ENCODE assay signal across 21 cellular contexts in genomic region chr7:99573257-99573656, GRCh38. TPM values are rescaled to one million over a fixed set of nuclear protein-coding genes. Genes with fewer than 3 reads are reported as not detected.
DNase-seq lines count a peak whose midpoint lies in the region; ATAC-seq, FAIRE-seq and TF ChIP-seq lines count a peak whose summit lies in the region.
"Had no signal": no experiment of that assay in that cellular context is flagged by ENCODE, and none has a peak within 500 bp of the region (broad histone marks: within the 10 kb centered on the region; RNA-seq: fewer than 3 reads in every experiment).

No MANE protein-coding gene starts in this region.

- peaks cover 59% of the 10 kb centered on the region for H3K36me3 ChIP-seq in astrocyte (ENCODE audit: insufficient read depth, low read length)
- peaks cover 5 to 20% of the 10 kb centered on the region in 2 experiments for H3K36me3 ChIP-seq in trophoblast cell (ENCODE audit: control insufficient read depth in 1 of 2, insufficient read depth in 2 of 2, low read length in 2 of 2)

- H3K79me1 ChIP-seq in trophoblast cell (ENCODE audit: low read length), result no peaks in the 10 kb centered on the region

- H3K9me3 ChIP-seq in CD4-positive, alpha-beta T cell (ENCODE audit: control insufficient read depth, low read length), result no peaks in the 10 kb centered on the region
- H3K9me3 ChIP-seq in astrocyte (ENCODE audit: insufficient read depth, low read depth, low read length), result no peaks in the 10 kb centered on the region
- no peaks in the 10 kb centered on the region for H3K9me3 ChIP-seq in trophoblast cell (ENCODE audit: insufficient read depth, low read depth, low read length)

- H3K4me3 ChIP-seq in astrocyte (ENCODE audit: insufficient read depth, low read depth, low read length) (no peak overlapping the region), trophoblast cell (ENCODE audit: low read depth, low read length) (no peak overlapping the region)
- H3K4me3 ChIP-seq: HAP-1 had no signal

- H3K27me3 ChIP-seq in CD4-positive, alpha-beta T cell (ENCODE audit: control insufficient read depth, insufficient read depth, low read length), result no peaks in the 10 kb centered on the region
- H3K27me3 ChIP-seq in astrocyte (ENCODE audit: insufficient read depth, low read length), result no peaks in the 10 kb centered on the region
- no peaks in the 10 kb centered on the region for H3K27me3 ChIP-seq in trophoblast cell (ENCODE audit: insufficient read depth, low read length)

- H3K79me2 ChIP-seq in astrocyte (ENCODE audit: insufficient read depth, low read length), result peaks cover 27% of the 10 kb centered on the region
- no peaks in the 10 kb centered on the region for H3K79me2 ChIP-seq in trophoblast cell (ENCODE audit: control insufficient read depth, insufficient read depth, low read length, poor library complexity)

- H4K91ac ChIP-seq in trophoblast cell (ENCODE audit: low read depth, low read length), result no peak overlapping the region

- no peak overlapping the region for H3K9ac ChIP-seq in astrocyte (ENCODE audit: low read length)
- H3K9ac ChIP-seq in trophoblast cell (ENCODE audit: low read length), result no peak overlapping the region

- H2AFZ ChIP-seq in astrocyte (ENCODE audit: low read depth, low read length) (no peak overlapping the region), trophoblast cell (ENCODE audit: insufficient read depth, low read length, poor library complexity) (no peak overlapping the region)

- H4K8ac ChIP-seq in trophoblast cell (ENCODE audit: low read depth, low read length), result no peak overlapping the region

- H2BK120ac ChIP-seq in trophoblast cell (ENCODE audit: insufficient read depth, low read length, poor library complexity), result no peak overlapping the region

- no CpG with 5 or more reads among the region's 1 CpG for WGBS in trophoblast cell (ENCODE audit: extremely low coverage, insufficient coverage, insufficient read length)

- FAIRE-seq in astrocyte (lab: Jason Lieb, UNC), result peak; percentile 69
- FAIRE-seq: G401.6, GM12892, H1, HTR-8/SVneo had no signal

- peaks cover 8% of the 10 kb centered on the region for H3K36me3 Mint-ChIP-seq in activated naive CD8-positive, alpha-beta T cell
- peaks cover 37% of the 10 kb centered on the region for H3K36me3 Mint-ChIP-seq in activated naive CD8-positive, alpha-beta T cell treated with anti-CD3 and anti-CD28 coated beads, Interleukin-2, amount 50 U/mL, for 24 hours (ENCODE audit: low read depth)
- peaks cover 48% of the 10 kb centered on the region for H3K36me3 Mint-ChIP-seq in CD4-positive, alpha-beta T cell (ENCODE audit: low read depth)
- peaks cover 13% of the 10 kb centered on the region for H3K36me3 Mint-ChIP-seq in astrocyte (ENCODE audit: low read depth, unreplicated experiment)

- intact Hi-C loops in CD4-positive, alpha-beta T cell (cut with DNase I, micrococcal nuclease), result no loop called here

- H3K23ac ChIP-seq in trophoblast cell (ENCODE audit: low read length), result no peak overlapping the region

- ATAC-seq in activated naive CD8-positive, alpha-beta T cell treated with anti-CD3 and anti-CD28 coated beads, Interleukin-2, amount 50 U/mL, for 24 hours, result no peak
- ATAC-seq in CD4-positive, alpha-beta T cell (ENCODE audit: poor library complexity), result no peak
- ATAC-seq: CD8-positive, alpha-beta T cell had no signal

- no peaks in the 10 kb centered on the region for H3K4me1 ChIP-seq in astrocyte (ENCODE audit: insufficient read depth, low read length)
- H3K4me1 ChIP-seq in trophoblast cell (ENCODE audit: control insufficient read depth in 1 of 2, insufficient read depth in 2 of 2, low read length in 2 of 2), result no peaks in the 10 kb centered on the region

- H3K4me1 Mint-ChIP-seq in activated naive CD8-positive, alpha-beta T cell (ENCODE audit: low read depth), result peaks cover 10% of the 10 kb centered on the region
- H3K4me1 Mint-ChIP-seq in activated naive CD8-positive, alpha-beta T cell treated with anti-CD3 and anti-CD28 coated beads, Interleukin-2, amount 50 U/mL, for 24 hours, result no peaks in the 10 kb centered on the region
- peaks cover 6% of the 10 kb centered on the region for H3K4me1 Mint-ChIP-seq in CD4-positive, alpha-beta T cell (ENCODE audit: low read depth)
- peaks cover 5% of the 10 kb centered on the region for H3K4me1 Mint-ChIP-seq in astrocyte (ENCODE audit: low read depth, unreplicated experiment)

- no peak overlapping the region for H2BK12ac ChIP-seq in trophoblast cell (ENCODE audit: low read length)

- H3K4me3 Mint-ChIP-seq in activated naive CD8-positive, alpha-beta T cell, result no peak overlapping the region
- H3K4me3 Mint-ChIP-seq in activated naive CD8-positive, alpha-beta T cell treated with anti-CD3 and anti-CD28 coated beads, Interleukin-2, amount 50 U/mL, for 24 hours, result no peak overlapping the region
- no peak overlapping the region for H3K4me3 Mint-ChIP-seq in CD4-positive, alpha-beta T cell
- no peak overlapping the region for H3K4me3 Mint-ChIP-seq in astrocyte (ENCODE audit: unreplicated experiment)
- H3K4me3 Mint-ChIP-seq: B cell; CD8-positive, alpha-beta T cell had no signal

- no peak for TF ChIP-seq CTCF in CD4-positive, alpha-beta T cell (IDR thresholded peaks at IDR 0.05)
- TF ChIP-seq CTCF in astrocyte (IDR thresholded peaks at IDR 0.05; ENCODE audit: insufficient read depth, low read depth, low read length), result no peak
- no peak for TF ChIP-seq CTCF in RWPE1 (conservative IDR thresholded peaks at IDR 0.05; ENCODE audit: low read depth)

- H4K12ac ChIP-seq in trophoblast cell (ENCODE audit: low read depth, low read length), result no peak overlapping the region

- no peak overlapping the region for H3K4ac ChIP-seq in trophoblast cell (ENCODE audit: low read depth, low read length)

- H3K27ac Mint-ChIP-seq in activated naive CD8-positive, alpha-beta T cell, result peak overlapping the region; percentile 47
- no peak overlapping the region for H3K27ac Mint-ChIP-seq in activated naive CD8-positive, alpha-beta T cell treated with anti-CD3 and anti-CD28 coated beads, Interleukin-2, amount 50 U/mL, for 24 hours
- peak overlapping the region; percentile 9 for H3K27ac Mint-ChIP-seq in CD4-positive, alpha-beta T cell
- no peak overlapping the region for H3K27ac Mint-ChIP-seq in astrocyte (ENCODE audit: unreplicated experiment)
- H3K27ac Mint-ChIP-seq: B cell; CD8-positive, alpha-beta T cell had no signal

- CTCF ChIA-PET in CD4-positive, alpha-beta T cell (lab: Charles Lee), result no interaction called here
- CTCF ChIA-PET in RWPE1 (lab: Yijun Ruan, JAX), result interaction anchor here (0.6 to 0.7 kb wide), 2 partner anchors 34 to 57 kb away, joined by 3 read pairs; no protein-coding TSS in a partner anchor

- no peaks in the 10 kb centered on the region for H3K27me3 Mint-ChIP-seq in activated naive CD8-positive, alpha-beta T cell
- no peaks in the 10 kb centered on the region for H3K27me3 Mint-ChIP-seq in activated naive CD8-positive, alpha-beta T cell treated with anti-CD3 and anti-CD28 coated beads, Interleukin-2, amount 50 U/mL, for 24 hours
- H3K27me3 Mint-ChIP-seq in CD4-positive, alpha-beta T cell, result no peaks in the 10 kb centered on the region
- no peaks in the 10 kb centered on the region for H3K27me3 Mint-ChIP-seq in astrocyte (ENCODE audit: low read depth, unreplicated experiment)
- H3K27me3 Mint-ChIP-seq: B cell had no signal

- POLR2A ChIA-PET in CD4-positive, alpha-beta T cell (lab: Charles Lee), result no interaction called here
- POLR2A ChIA-PET in RWPE1 (lab: Yijun Ruan, JAX; ENCODE audit: low non-redundant PET), result interaction anchor here (1.1 kb wide), 1 partner anchor 9 kb away, joined by 3 read pairs; no protein-coding TSS in a partner anchor

- H4K20me1 ChIP-seq in astrocyte (ENCODE audit: insufficient read depth, low read length), result peaks cover 39% of the 10 kb centered on the region

- no peak overlapping the region for H3K27ac ChIP-seq in CD4-positive, alpha-beta T cell (ENCODE audit: low read depth, low read length)
- H3K27ac ChIP-seq in astrocyte (ENCODE audit: low read depth, low read length), result no peak overlapping the region
- H3K27ac ChIP-seq in trophoblast cell (ENCODE audit: low read depth, low read length), result no peak overlapping the region
- H3K27ac ChIP-seq in RWPE1, result no peak overlapping the region

- no peak overlapping the region for H2AK5ac ChIP-seq in trophoblast cell (ENCODE audit: low read length)

- H3K4me2 ChIP-seq in astrocyte (ENCODE audit: low read length) (no peak overlapping the region), trophoblast cell (ENCODE audit: low read length) (no peak overlapping the region)

- no peak for DNase-seq in activated naive CD8-positive, alpha-beta T cell treated with anti-CD3 and anti-CD28 coated beads, Interleukin-2, amount 50 U/mL, for 24 hours
- DNase-seq in CD4-positive, alpha-beta T cell, result no peak
- DNase-seq in astrocyte (ENCODE audit: low read depth), result no peak
- peak; percentile 55 to 93 for DNase-seq in trophoblast cell
- DNase-seq in RWPE1 (ENCODE audit: low spot score), result no peak
- no peak for DNase-seq in NCI-H128 (lab: John Stamatoyannopoulos, UW; ENCODE audit: unreplicated experiment)
- DNase-seq: ACHN; C1 segment of cervical spinal cord; CD8-positive, alpha-beta T cell; COR-L47; DMS153; DMS79 treated with DMSO at 0.1 percent for 48 hours; EL had no signal

- no peaks in the 10 kb centered on the region for H3K9me3 Mint-ChIP-seq in activated naive CD8-positive, alpha-beta T cell (ENCODE audit: low read depth)
- H3K9me3 Mint-ChIP-seq in activated naive CD8-positive, alpha-beta T cell treated with anti-CD3 and anti-CD28 coated beads, Interleukin-2, amount 50 U/mL, for 24 hours, result no peaks in the 10 kb centered on the region
- H3K9me3 Mint-ChIP-seq in CD4-positive, alpha-beta T cell, result no peaks in the 10 kb centered on the region
- no peaks in the 10 kb centered on the region for H3K9me3 Mint-ChIP-seq in astrocyte (ENCODE audit: unreplicated experiment)
- H3K9me3 Mint-ChIP-seq: CD8-positive, alpha-beta T cell had no signal

- no peak overlapping the region for H3K18ac ChIP-seq in trophoblast cell (ENCODE audit: low read length)

- H2BK5ac ChIP-seq in trophoblast cell (ENCODE audit: low read depth, low read length, poor library complexity), result no peak overlapping the region

- no peak overlapping the region for H3K14ac ChIP-seq in trophoblast cell (ENCODE audit: low read length)

RNA-seq across cellular contexts. Expression of gene ZNF655, which starts 14.8 kb away (rescaled TPM):
- total RNA-seq in CD4-positive, alpha-beta T cell, result 100 to 1,000 TPM; 145 to 146 TPM
- total RNA-seq in astrocyte, result 54.1 and 59.7 TPM in 2 replicates
- polyA plus RNA-seq in trophoblast cell (2013), result 38.5 and 40.3 TPM in 2 replicates

RNA-seq across cellular contexts. Expression of gene FAM200A, which starts 21.3 kb away (rescaled TPM):
- 1 to 10 TPM; 1.5 to 1.8 TPM for total RNA-seq in CD4-positive, alpha-beta T cell
- total RNA-seq in astrocyte, result 4.7 TPM in 2 replicates
- polyA plus RNA-seq in trophoblast cell (2013), result 4.3 and 4.6 TPM in 2 replicates

RNA-seq across cellular contexts. Expression of gene TMEM225B, which starts 24.8 kb away (rescaled TPM):
- 1 to 10 TPM; 1.0 TPM for total RNA-seq in CD4-positive, alpha-beta T cell
- 0.23 and 0.43 TPM in 2 replicates for total RNA-seq in astrocyte
- polyA plus RNA-seq in trophoblast cell (2013), result 0.51 and 0.74 TPM in 2 replicates
- total RNA-seq: A172, H1 had no signal

RNA-seq across cellular contexts. Expression of gene ZSCAN25, which starts 43.5 kb away (rescaled TPM):
- total RNA-seq in CD4-positive, alpha-beta T cell, result 10 to 100 TPM; 41.5 to 44.2 TPM
- total RNA-seq in astrocyte, result 13.3 and 14.6 TPM in 2 replicates
- polyA plus RNA-seq in trophoblast cell (2013), result 7.6 and 8.2 TPM in 2 replicates

Comparison
In these comparisons a context has a peak if more than half of its experiments do, and no peak if none do; other contexts are left out.
1. H3K27ac Mint-ChIP-seq: peak in activated naive CD8-positive, alpha-beta T cell (single experiment) and CD4-positive, alpha-beta T cell (single experiment); none in activated naive CD8-positive, alpha-beta T cell treated with anti-CD3 and anti-CD28 coated beads, Interleukin-2, amount 50 U/mL, for 24 hours (single experiment) and astrocyte (single experiment).
2. DNase-seq: peak in trophoblast cell (2 of 2); none in activated naive CD8-positive, alpha-beta T cell treated with anti-CD3 and anti-CD28 coated beads, Interleukin-2, amount 50 U/mL, for 24 hours (single experiment), CD4-positive, alpha-beta T cell (0 of 10), astrocyte (single experiment), RWPE1 (single experiment) and NCI-H128 (single experiment).